9 cellular contexts compared by ENCODE assay signal in genomic region chr17:3846739-3847670, GRCh38. TPM values are rescaled to one million over a fixed set of nuclear protein-coding genes. Genes with fewer than 3 reads are reported as not detected.
A peak's percentile ranks its signal among the peaks of the same experiment; 100 is the strongest.
DNase-seq lines count a peak whose midpoint lies in the region; FAIRE-seq and TF ChIP-seq lines count a peak whose summit lies in the region.
"Had no signal": no experiment of that assay in that cellular context is flagged by ENCODE, and none has a peak within 500 bp of the region (broad histone marks: within the 10 kb centered on the region; RNA-seq: fewer than 3 reads in every experiment).

No MANE protein-coding gene starts in this region.

- TF ChIP-seq POLR2A in endothelial cell of umbilical vein (IDR thresholded peaks at IDR 0.05; ENCODE audit: low read depth, low read length): no peak

- H3K23ac ChIP-seq in trophoblast cell (ENCODE audit: low read length): no peak overlapping the region

- DNase-seq in endothelial cell of umbilical vein (ENCODE audit: low read depth, low spot score): no peak
- DNase-seq in trophoblast cell: no peak
- DNase-seq in stimulated activated CD4-positive, alpha-beta T cell treated with anti-CD3 and anti-CD28 coated beads, Interleukin-2, amount 100 ng/mL, for 48 hours: no peak
- DNase-seq in superior temporal gyrus (ENCODE audit: extremely low spot score): no peak
- DNase-seq in NAMALWA (ENCODE audit: low spot score): no peak
- DNase-seq in caudate nucleus (lab: John Stamatoyannopoulos, UW): no peak

- H3K9ac ChIP-seq in ES-I3 (ENCODE audit: low read depth, low read length) (peak overlapping the region; percentile 31; the same call in 1 of the 2 replicates), OCI-LY1 (ENCODE audit: low read length) (no peak overlapping the region), endothelial cell of umbilical vein (replicated peaks; ENCODE audit: extremely low read depth, insufficient read depth, low read length) (no peak overlapping the region), trophoblast cell (ENCODE audit: low read length) (no peak overlapping the region)

- H3K9me2 ChIP-seq in OCI-LY1 (ENCODE audit: low read depth, low read length): no peaks in the 10 kb centered on the region

- H2BK5ac ChIP-seq in trophoblast cell (ENCODE audit: low read depth, low read length, poor library complexity): peak overlapping the region; percentile 19

- dilution Hi-C loops in endothelial cell of umbilical vein (cut with MboI; ENCODE audit: extremely low pct_ligation_motif_present, low sequenced_read_pairs): no loop called here

- no peaks in the 10 kb centered on the region for H3K9me1 ChIP-seq in endothelial cell of umbilical vein (replicated peaks; ENCODE audit: control insufficient read depth, extremely low read depth, insufficient read depth, low read length)

- H4K12ac ChIP-seq in trophoblast cell (ENCODE audit: low read depth, low read length): no peak overlapping the region

- H4K20me1 ChIP-seq in OCI-LY1 (ENCODE audit: insufficient read depth, low read length): no peaks in the 10 kb centered on the region
- H4K20me1 ChIP-seq in endothelial cell of umbilical vein (replicated peaks; ENCODE audit: control insufficient read depth, extremely low read depth, insufficient read depth, low read length): no peaks in the 10 kb centered on the region

- FAIRE-seq in endothelial cell of umbilical vein (lab: Jason Lieb, UNC): no peak

- H3K14ac ChIP-seq in trophoblast cell (ENCODE audit: low read length): no peak overlapping the region

- intact Hi-C loops in endothelial cell of umbilical vein (cut with micrococcal nuclease): loop anchor here (1.0 to 5.0 kb wide), 2 partner anchors 46 to 110 kb away; partner anchors contain the start of gene CAMKK1

- POLR2A ChIA-PET in endothelial cell of umbilical vein (lab: Charles Lee): interaction anchor here (0.9 kb wide), 1 partner anchor 109 kb away, joined by 3 read pairs; no protein-coding TSS in a partner anchor

- no CpG with 5 or more reads among the region's 17 CpGs for WGBS in trophoblast cell (ENCODE audit: extremely low coverage, insufficient coverage, insufficient read length)

- H3F3A ChIP-seq in OCI-LY1 (ENCODE audit: insufficient read depth, low read length): no peaks in the 10 kb centered on the region

- H3K4me3 ChIP-seq in OCI-LY1 (ENCODE audit: low read depth, low read length, poor library complexity, severe bottlenecking) (peak overlapping the region; percentile 74), endothelial cell of umbilical vein (replicated peaks in 1 of 3; ENCODE audit: insufficient read depth in 1 of 3, low read depth in 1 of 3, low read length in 3 of 3) (no peak overlapping the region), trophoblast cell (ENCODE audit: low read depth, low read length) (no peak overlapping the region)

- no TSS peak for BruUV-seq in endothelial cell of umbilical vein (replicated peaks; lab: Mats Ljungman, UMichigan)

- no peak overlapping the region for H2AK5ac ChIP-seq in trophoblast cell (ENCODE audit: low read length)

- H3K18ac ChIP-seq in trophoblast cell (ENCODE audit: low read length): no peak overlapping the region

- H3K4me2 ChIP-seq in OCI-LY1 (ENCODE audit: low read length) (peak overlapping the region; percentile 44), endothelial cell of umbilical vein (ENCODE audit: insufficient read depth, low read length) (peak overlapping the region; percentile 50), trophoblast cell (ENCODE audit: low read length) (no peak overlapping the region)

- H3K4ac ChIP-seq in trophoblast cell (ENCODE audit: low read depth, low read length): no peak overlapping the region

- CTCF ChIA-PET in endothelial cell of umbilical vein (lab: Charles Lee): interaction anchor here (0.5 to 5.4 kb wide), 22 partner anchors 9 to 1358 kb away, joined by 3 to 63 read pairs (median 4); partner anchors contain the start of gene CAMKK1

- no peak overlapping the region for H2BK12ac ChIP-seq in trophoblast cell (ENCODE audit: low read length)

- H3K9me3 ChIP-seq in ES-I3 (ENCODE audit: control insufficient read depth, insufficient read depth, low read length): no peaks in the 10 kb centered on the region
- H3K9me3 ChIP-seq in OCI-LY1 (ENCODE audit: low read length): no peaks in the 10 kb centered on the region
- no peaks in the 10 kb centered on the region for H3K9me3 ChIP-seq in endothelial cell of umbilical vein (replicated peaks; ENCODE audit: control insufficient read depth, insufficient read depth, low read length)
- H3K9me3 ChIP-seq in trophoblast cell (ENCODE audit: insufficient read depth, low read depth, low read length): peaks cover 2% of the 10 kb centered on the region
- H3K9me3 ChIP-seq: right atrium auricular region had no signal

- H2BK120ac ChIP-seq in trophoblast cell (ENCODE audit: insufficient read depth, low read length, poor library complexity): no peak overlapping the region

- peak overlapping the region; percentile 65 for H4K8ac ChIP-seq in trophoblast cell (ENCODE audit: low read depth, low read length)

- H3K4me1 ChIP-seq in ES-I3 (ENCODE audit: insufficient read depth, low read length): peaks cover 11% of the 10 kb centered on the region; the same call in 1 of the 2 replicates
- peaks cover 19% of the 10 kb centered on the region for H3K4me1 ChIP-seq in OCI-LY1 (ENCODE audit: insufficient read depth, low read length, severe bottlenecking)
- H3K4me1 ChIP-seq in endothelial cell of umbilical vein (ENCODE audit: control insufficient read depth, extremely low read depth, insufficient read depth, low read length): peaks cover 9% of the 10 kb centered on the region
- peaks cover 2 to 3% of the 10 kb centered on the region in 2 experiments for H3K4me1 ChIP-seq in trophoblast cell (ENCODE audit: control insufficient read depth in 1 of 2, insufficient read depth in 2 of 2, low read length in 2 of 2)

- no peak overlapping the region for H4K91ac ChIP-seq in trophoblast cell (ENCODE audit: low read depth, low read length)

- TF ChIP-seq CTCF in OCI-LY1 (IDR thresholded peaks at IDR 0.05; ENCODE audit: low read length): no peak
- no peak for TF ChIP-seq CTCF in endothelial cell of umbilical vein (IDR thresholded peaks at IDR 0.05; ENCODE audit: extremely low read depth in 1 of 2, insufficient read depth in 1 of 2, low read depth in 1 of 2, low read length in 2 of 2)

- peaks cover 4% of the 10 kb centered on the region; the same call in 1 of the 2 replicates for H3K27me3 ChIP-seq in OCI-LY1 (ENCODE audit: insufficient read depth, low read length)
- H3K27me3 ChIP-seq in endothelial cell of umbilical vein (ENCODE audit: control insufficient read depth in 2 of 2, insufficient read depth in 2 of 2, low read length in 2 of 2): no peaks in the 10 kb centered on the region
- H3K27me3 ChIP-seq in trophoblast cell (ENCODE audit: insufficient read depth, low read length): no peaks in the 10 kb centered on the region
- H3K27me3 ChIP-seq: right atrium auricular region had no signal

- H3K27ac ChIP-seq in OCI-LY1 (ENCODE audit: low read depth, low read length, poor library complexity, severe bottlenecking) (no peak overlapping the region), endothelial cell of umbilical vein (ENCODE audit: insufficient read depth, low read depth, low read length) (no peak overlapping the region), trophoblast cell (ENCODE audit: low read depth, low read length) (no peak overlapping the region), caudate nucleus (ENCODE audit: low read depth, low read length) (no peak overlapping the region)

- H2AFZ ChIP-seq in OCI-LY1 (ENCODE audit: low read length) (no peak overlapping the region), endothelial cell of umbilical vein (ENCODE audit: low read depth, low read length) (no peak overlapping the region), trophoblast cell (ENCODE audit: insufficient read depth, low read length, poor library complexity) (no peak overlapping the region)

- peaks cover 8% of the 10 kb centered on the region for H3K79me1 ChIP-seq in trophoblast cell (ENCODE audit: low read length)

- H3K36me3 ChIP-seq in ES-I3 (ENCODE audit: insufficient read depth, low read length) (no peaks in the 10 kb centered on the region), OCI-LY1 (ENCODE audit: insufficient read depth, low read length) (peaks cover 18% of the 10 kb centered on the region), endothelial cell of umbilical vein (ENCODE audit: control insufficient read depth in 2 of 2, extremely low read depth in 1 of 2, insufficient read depth in 2 of 2, low read length in 2 of 2) (peaks cover 3 to 4% of the 10 kb centered on the region in 2 experiments), trophoblast cell (ENCODE audit: control insufficient read depth in 1 of 2, insufficient read depth in 2 of 2, low read length in 2 of 2) (peaks cover 10 to 14% of the 10 kb centered on the region in 2 experiments)

- H3K79me2 ChIP-seq in OCI-LY1 (ENCODE audit: insufficient read depth, low read length) (no peaks in the 10 kb centered on the region; the same call in 1 of the 2 replicates), endothelial cell of umbilical vein (ENCODE audit: control insufficient read depth, insufficient read depth, low read length) (peaks cover 32% of the 10 kb centered on the region), trophoblast cell (ENCODE audit: control insufficient read depth, insufficient read depth, low read length, poor library complexity) (peaks cover 9% of the 10 kb centered on the region)

RNA-seq across cellular contexts. Expression of gene NCBP3, which starts 1.0 kb away (rescaled TPM):
- 51.1 and 52.2 TPM in 2 replicates for total RNA-seq in endothelial cell of umbilical vein
- 13.7 and 18.2 TPM in 2 replicates for polyA plus RNA-seq in endothelial cell of umbilical vein
- 11.9 and 12.1 TPM in 2 replicates for polyA plus RNA-seq in endothelial cell of umbilical vein (2011; cell fraction: cytosol; rRNA removed)
- 62.7 and 82.9 TPM in 2 replicates for polyA plus RNA-seq in endothelial cell of umbilical vein (2011; cell fraction: nucleus; rRNA removed)
- 38.9 and 40.6 TPM in 2 replicates for polyA plus RNA-seq in endothelial cell of umbilical vein (2012)
- 23.0 and 28.6 TPM in 2 replicates for polyA minus RNA-seq in endothelial cell of umbilical vein
- 7.9 TPM for polyA minus RNA-seq in endothelial cell of umbilical vein (2011; cell fraction: cytosol; rRNA and poly(A)+ RNA removed)
- 27.6 and 51.3 TPM in 2 replicates for polyA minus RNA-seq in endothelial cell of umbilical vein (2011; cell fraction: nucleus; rRNA and poly(A)+ RNA removed)
- 31.8 and 32.8 TPM in 2 replicates for polyA plus RNA-seq in trophoblast cell (2013)

RNA-seq across cellular contexts. Expression of gene CAMKK1, which starts 45.8 kb away (rescaled TPM):
- 5.7 and 6.1 TPM in 2 replicates for total RNA-seq in endothelial cell of umbilical vein
- 4.3 and 4.5 TPM in 2 replicates for polyA plus RNA-seq in endothelial cell of umbilical vein
- polyA plus RNA-seq in endothelial cell of umbilical vein (2011; cell fraction: cytosol; rRNA removed): 3.1 and 3.6 TPM in 2 replicates
- polyA plus RNA-seq in endothelial cell of umbilical vein (2011; cell fraction: nucleus; rRNA removed): 12.1 and 12.3 TPM in 2 replicates
- 4.0 and 5.3 TPM in 2 replicates for polyA plus RNA-seq in endothelial cell of umbilical vein (2012)
- 3.2 and 5.7 TPM in 2 replicates for polyA minus RNA-seq in endothelial cell of umbilical vein
- polyA minus RNA-seq in endothelial cell of umbilical vein (2011; cell fraction: cytosol; rRNA and poly(A)+ RNA removed): 10.8 TPM
- polyA minus RNA-seq in endothelial cell of umbilical vein (2011; cell fraction: nucleus; rRNA and poly(A)+ RNA removed): 4.3 and 5.5 TPM in 2 replicates
- 0.82 and 0.90 TPM in 2 replicates for polyA plus RNA-seq in trophoblast cell (2013)

RNA-seq across cellular contexts. Expression of gene ITGAE, which starts 46.0 kb away (rescaled TPM):
- 29.6 and 32.6 TPM in 2 replicates for total RNA-seq in endothelial cell of umbilical vein
- polyA plus RNA-seq in endothelial cell of umbilical vein: 46.3 and 71.6 TPM in 2 replicates
- 83.7 and 90.5 TPM in 2 replicates for polyA plus RNA-seq in endothelial cell of umbilical vein (2011; cell fraction: cytosol; rRNA removed)
- 35.3 and 41.1 TPM in 2 replicates for polyA plus RNA-seq in endothelial cell of umbilical vein (2011; cell fraction: nucleus; rRNA removed)
- 51.1 and 63.7 TPM in 2 replicates for polyA plus RNA-seq in endothelial cell of umbilical vein (2012)
- 10.3 and 17.7 TPM in 2 replicates for polyA minus RNA-seq in endothelial cell of umbilical vein
- 7.6 TPM for polyA minus RNA-seq in endothelial cell of umbilical vein (2011; cell fraction: cytosol; rRNA and poly(A)+ RNA removed)
- 7.1 and 12.1 TPM in 2 replicates for polyA minus RNA-seq in endothelial cell of umbilical vein (2011; cell fraction: nucleus; rRNA and poly(A)+ RNA removed)
- polyA plus RNA-seq in trophoblast cell (2013): 32.1 and 34.1 TPM in 2 replicates
